ENCODE assay signal across 1 cellular context in the genomic region with DNA sequence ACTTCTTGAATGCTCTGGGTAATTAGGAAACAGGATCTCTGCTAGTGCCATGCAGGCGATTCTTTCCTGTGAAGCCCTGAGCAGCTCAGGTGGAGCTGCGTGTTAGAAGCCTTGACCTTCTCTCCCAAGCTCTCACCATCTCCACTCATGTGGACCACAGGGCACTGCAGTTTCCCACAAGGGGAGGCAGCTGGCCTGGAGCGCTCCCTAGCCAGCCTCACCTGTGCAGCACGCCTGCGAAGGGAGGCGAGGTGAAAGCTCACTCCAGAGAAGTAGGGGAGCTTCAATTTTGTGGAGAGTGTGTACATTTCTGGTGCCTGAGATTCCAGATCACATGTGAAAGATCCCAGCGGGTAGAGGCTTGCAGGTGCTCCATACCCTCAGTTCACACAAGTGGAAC.
TF ChIP-seq lines count a peak whose summit lies in the region.

No MANE protein-coding gene starts in this region.

TF ChIP-seq in IMR-90, 13 proteins besides CTCF, POLR2A, EP300 and RAD21:
- TF ChIP-seq, protein P1, sequence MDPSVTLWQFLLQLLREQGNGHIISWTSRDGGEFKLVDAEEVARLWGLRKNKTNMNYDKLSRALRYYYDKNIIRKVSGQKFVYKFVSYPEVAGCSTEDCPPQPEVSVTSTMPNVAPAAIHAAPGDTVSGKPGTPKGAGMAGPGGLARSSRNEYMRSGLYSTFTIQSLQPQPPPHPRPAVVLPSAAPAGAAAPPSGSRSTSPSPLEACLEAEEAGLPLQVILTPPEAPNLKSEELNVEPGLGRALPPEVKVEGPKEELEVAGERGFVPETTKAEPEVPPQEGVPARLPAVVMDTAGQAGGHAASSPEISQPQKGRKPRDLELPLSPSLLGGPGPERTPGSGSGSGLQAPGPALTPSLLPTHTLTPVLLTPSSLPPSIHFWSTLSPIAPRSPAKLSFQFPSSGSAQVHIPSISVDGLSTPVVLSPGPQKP (IDR thresholded peaks at IDR 0.05; ENCODE audit: borderline replicate concordance, low read depth, low read length), result no peak
- TF ChIP-seq CHD1 (IDR thresholded peaks at IDR 0.05; ENCODE audit: low read depth, low read length), result no peak
